In the genomic region with DNA sequence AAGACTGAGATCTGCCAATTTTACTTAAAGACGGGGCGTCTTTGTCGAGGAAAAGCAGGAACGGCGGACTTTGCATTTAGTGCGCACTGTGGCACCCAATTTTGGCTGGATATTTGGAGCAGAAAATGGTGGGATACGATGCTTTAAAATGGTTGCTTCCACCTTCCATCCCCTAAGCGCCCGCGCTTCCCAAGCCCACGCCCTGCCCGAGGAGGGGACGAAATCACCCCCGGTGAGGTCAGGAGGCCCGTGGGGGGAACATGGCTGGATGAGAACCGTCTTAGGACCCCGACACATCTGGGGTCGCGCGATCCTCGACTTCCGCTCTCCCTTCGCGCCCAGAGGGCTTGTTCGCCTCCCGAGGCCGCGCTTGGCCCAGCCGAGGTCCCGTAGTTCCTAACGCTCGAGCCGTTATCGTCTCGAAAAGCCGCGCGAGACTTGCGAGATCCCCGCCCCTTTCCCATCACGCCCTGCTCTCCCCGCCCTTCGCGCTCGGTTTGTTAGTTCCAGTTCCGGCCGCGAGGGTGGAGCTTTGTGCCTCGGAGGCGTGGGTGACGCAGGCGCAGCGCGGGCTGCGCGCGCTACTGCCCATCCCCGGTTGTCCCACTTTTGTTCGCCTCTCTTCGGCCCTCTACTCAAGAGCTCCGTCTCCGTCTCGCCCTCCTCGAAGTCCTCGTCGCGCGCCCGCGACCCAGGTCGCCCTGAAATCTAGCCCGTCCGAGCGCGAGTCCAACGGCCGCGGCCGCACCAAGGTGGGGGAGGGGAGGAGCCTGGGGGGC, we compare ENCODE assay signal across 8 cellular contexts. TPM values are rescaled to one million over a fixed set of nuclear protein-coding genes. Genes with fewer than 3 reads are reported as not detected.
DNase-seq lines count a peak whose midpoint lies in the region; ATAC-seq and TF ChIP-seq lines count a peak whose summit lies in the region.

A gene with protein sequence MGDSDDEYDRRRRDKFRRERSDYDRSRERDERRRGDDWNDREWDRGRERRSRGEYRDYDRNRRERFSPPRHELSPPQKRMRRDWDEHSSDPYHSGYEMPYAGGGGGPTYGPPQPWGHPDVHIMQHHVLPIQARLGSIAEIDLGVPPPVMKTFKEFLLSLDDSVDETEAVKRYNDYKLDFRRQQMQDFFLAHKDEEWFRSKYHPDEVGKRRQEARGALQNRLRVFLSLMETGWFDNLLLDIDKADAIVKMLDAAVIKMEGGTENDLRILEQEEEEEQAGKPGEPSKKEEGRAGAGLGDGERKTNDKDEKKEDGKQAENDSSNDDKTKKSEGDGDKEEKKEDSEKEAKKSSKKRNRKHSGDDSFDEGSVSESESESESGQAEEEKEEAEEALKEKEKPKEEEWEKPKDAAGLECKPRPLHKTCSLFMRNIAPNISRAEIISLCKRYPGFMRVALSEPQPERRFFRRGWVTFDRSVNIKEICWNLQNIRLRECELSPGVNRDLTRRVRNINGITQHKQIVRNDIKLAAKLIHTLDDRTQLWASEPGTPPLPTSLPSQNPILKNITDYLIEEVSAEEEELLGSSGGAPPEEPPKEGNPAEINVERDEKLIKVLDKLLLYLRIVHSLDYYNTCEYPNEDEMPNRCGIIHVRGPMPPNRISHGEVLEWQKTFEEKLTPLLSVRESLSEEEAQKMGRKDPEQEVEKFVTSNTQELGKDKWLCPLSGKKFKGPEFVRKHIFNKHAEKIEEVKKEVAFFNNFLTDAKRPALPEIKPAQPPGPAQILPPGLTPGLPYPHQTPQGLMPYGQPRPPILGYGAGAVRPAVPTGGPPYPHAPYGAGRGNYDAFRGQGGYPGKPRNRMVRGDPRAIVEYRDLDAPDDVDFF (plus strand): TSS at position 527 of the 779 bp plus-strand sequence. CDS start 488 bp downstream, outside the sequence.

- peak within 1 kb of the TSS; percentile 98 for H3K27ac Mint-ChIP-seq in activated naive CD4-positive, alpha-beta T cell treated with anti-CD3 and anti-CD28 coated beads, Interleukin-2, amount 10 ng/mL, durations not matched to agents 7 days and 5 days

- H3K9me3 Mint-ChIP-seq in activated naive CD4-positive, alpha-beta T cell treated with anti-CD3 and anti-CD28 coated beads, Interleukin-2, amount 10 ng/mL, durations not matched to agents 7 days and 5 days = no peaks in the 10 kb centered on the region

- CTCF ChIA-PET in activated naive CD4-positive, alpha-beta T cell treated with anti-CD3 and anti-CD28 coated beads, Interleukin-2, amount 10 ng/mL, durations not matched to agents 7 days and 5 days (lab: Charles Lee) = interaction anchor here (1.3 to 1.9 kb wide), 3 partner anchors 15 to 169 kb away, joined by 4 to 7 read pairs (median 5); a partner anchor contains a TSS

- H3K4me3 Mint-ChIP-seq in activated naive CD4-positive, alpha-beta T cell treated with anti-CD3 and anti-CD28 coated beads, Interleukin-2, amount 10 ng/mL, durations not matched to agents 7 days and 5 days = peak within 1 kb of the TSS; percentile 97

- peak within 1 kb of the TSS; percentile 92 for H3K9ac ChIP-seq in SK-N-MC (ENCODE audit: insufficient read length)

- peaks cover 6% of the 10 kb centered on the region for H3K27me3 Mint-ChIP-seq in activated naive CD4-positive, alpha-beta T cell treated with anti-CD3 and anti-CD28 coated beads, Interleukin-2, amount 10 ng/mL, durations not matched to agents 7 days and 5 days

- peak; percentile 98 for TF ChIP-seq POLR2A in NB4 (IDR thresholded peaks at IDR 0.05; ENCODE audit: extremely low read depth, insufficient read length)
- TF ChIP-seq POLR2A in gastroesophageal sphincter (IDR thresholded peaks at IDR 0.05) = peak; percentile 93 to 96

- TF ChIP-seq EP300 in gastroesophageal sphincter (IDR thresholded peaks at IDR 0.05) = no peak

- peak; percentile 95 for DNase-seq in GM04504 (ENCODE audit: low read depth)
- peak; percentile 94 for DNase-seq in HFF-Myc (ENCODE audit: extremely low read depth, low read depth)
- DNase-seq in NB4 (ENCODE audit: low read depth) = peak; percentile 100
- DNase-seq in SK-N-MC (ENCODE audit: low read depth, low spot score) = peak; percentile 87
- DNase-seq in activated naive CD4-positive, alpha-beta T cell treated with anti-CD3 and anti-CD28 coated beads, Interleukin-2, amount 10 ng/mL, durations not matched to agents 7 days and 5 days = peak; percentile 99
- peak; percentile 93 for DNase-seq in non-pigmented ciliary epithelial cell (ENCODE audit: low read depth)
- peak; percentile 99 for DNase-seq in superior temporal gyrus (ENCODE audit: extremely low spot score)

- H3K4me1 ChIP-seq in gastroesophageal sphincter = peaks cover 3 to 64% (median 18%) of the 10 kb centered on the region in 3 donors

- peaks cover 55% of the 10 kb centered on the region for H3K4me1 Mint-ChIP-seq in activated naive CD4-positive, alpha-beta T cell treated with anti-CD3 and anti-CD28 coated beads, Interleukin-2, amount 10 ng/mL, durations not matched to agents 7 days and 5 days

- peak within 1 kb of the TSS; percentile 88 for H3K4me3 ChIP-seq in HFF-Myc (replicated peaks; ENCODE audit: low read depth, low read length)
- peak within 1 kb of the TSS; percentile 100 for H3K4me3 ChIP-seq in NB4 (ENCODE audit: low read depth, low read length)
- peak within 1 kb of the TSS; percentile 90 for H3K4me3 ChIP-seq in SK-N-MC
- H3K4me3 ChIP-seq in gastroesophageal sphincter = peak within 1 kb of the TSS; percentile 67 to 79

- TF ChIP-seq CTCF in HFF-Myc (IDR thresholded peaks at IDR 0.05; ENCODE audit: low read depth, low read length, missing control alignments) (no peak), NB4 (IDR thresholded peaks at IDR 0.05; ENCODE audit: low read depth, low read length) (no peak), gastroesophageal sphincter (IDR thresholded peaks at IDR 0.05) (peak in 3 of 4 experiments; percentile 37 to 82 (median 79))

- 0 to 11% methylated on average over 1 to 5 of the region's 79 CpGs for WGBS in gastroesophageal sphincter (ENCODE audit: low coverage in 1 of 2), 2 donors

- peak within 1 kb of the TSS; percentile 96 for H3K27ac ChIP-seq in SK-N-MC
- H3K27ac ChIP-seq in gastroesophageal sphincter = peak within 1 kb of the TSS; percentile 80 to 98 (median 92)

- H3K36me3 Mint-ChIP-seq in activated naive CD4-positive, alpha-beta T cell treated with anti-CD3 and anti-CD28 coated beads, Interleukin-2, amount 10 ng/mL, durations not matched to agents 7 days and 5 days = peaks cover 60% of the 10 kb centered on the region

- H3K9me3 ChIP-seq in SK-N-MC (ENCODE audit: low read depth, low read length) = no peaks in the 10 kb centered on the region
- H3K9me3 ChIP-seq in gastroesophageal sphincter = no peaks in the 10 kb centered on the region

- ATAC-seq in gastroesophageal sphincter = peak; percentile 97

- H3K36me3 ChIP-seq in SK-N-MC (ENCODE audit: insufficient read depth, low read length) = peaks cover 83% of the 10 kb centered on the region
- H3K36me3 ChIP-seq in gastroesophageal sphincter = peaks cover 0 to 64% of the 10 kb centered on the region in 2 donors

- H3K27me3 ChIP-seq in gastroesophageal sphincter = no peaks in the 10 kb centered on the region

RNA-seq across cellular contexts. Expression of the gene that starts here (rescaled TPM):
- 10 to 100 TPM; 47.5 to 73.4 (median 57.0) TPM for total RNA-seq in gastroesophageal sphincter

Comparison
In these comparisons a context has a peak if more than half of its experiments do, and no peak if none do; other contexts are left out.
1. Peak in every context shown above with its lines: DNase-seq, ATAC-seq, H3K4me3 ChIP-seq and H3K27ac ChIP-seq.
2. CTCF ChIP-seq: peak in gastroesophageal sphincter (3 of 4); none in HFF-Myc (single experiment) and NB4 (single experiment).